In genomic region chr4:2931765-2932560, GRCh38 we compare ENCODE assay signal across 8 cellular contexts. TPM values are rescaled to one million over a fixed set of nuclear protein-coding genes. Genes with fewer than 3 reads are reported as not detected.
A peak's percentile ranks its signal among the peaks of the same experiment; 100 is the strongest.
DNase-seq lines count a peak whose midpoint lies in the region; ATAC-seq and TF ChIP-seq lines count a peak whose summit lies in the region.

No MANE protein-coding gene starts in this region.

- H3K27ac ChIP-seq in brain microvascular endothelial cell, result no peak overlapping the region

- in situ Hi-C loops in brain microvascular endothelial cell (cut with HindIII; ENCODE audit: low pct_ligation_motif_present, low sequenced_read_pairs), result no loop called here

- H3K36me3 ChIP-seq in brain microvascular endothelial cell (replicated peaks), result peaks cover 45% of the 10 kb centered on the region

- intact Hi-C loops in Right ventricle myocardium inferior (cut with DNase I), result loop anchor here (5.0 kb wide), 3 partner anchors 40 to 170 kb away; partner anchors contain the start of gene ADD1

- peaks cover 38% of the 10 kb centered on the region for H3K4me1 Mint-ChIP-seq in activated CD8-positive, alpha-beta T cell treated with anti-CD3 and anti-CD28 coated beads, Interleukin-2, amount 10 ng/mL, durations not matched to agents 7 days and 5 days (ENCODE audit: low read depth)

- peak overlapping the region; percentile 81 for H3K4me3 Mint-ChIP-seq in activated CD8-positive, alpha-beta T cell treated with anti-CD3 and anti-CD28 coated beads, Interleukin-2, amount 10 ng/mL, durations not matched to agents 7 days and 5 days

- no peaks in the 10 kb centered on the region for H3K9me3 Mint-ChIP-seq in activated CD8-positive, alpha-beta T cell treated with anti-CD3 and anti-CD28 coated beads, Interleukin-2, amount 10 ng/mL, durations not matched to agents 7 days and 5 days (ENCODE audit: insufficient read depth)

- no peaks in the 10 kb centered on the region for H3K27me3 ChIP-seq in brain microvascular endothelial cell (replicated peaks)

- H3K27me3 Mint-ChIP-seq in activated CD8-positive, alpha-beta T cell treated with anti-CD3 and anti-CD28 coated beads, Interleukin-2, amount 10 ng/mL, durations not matched to agents 7 days and 5 days (ENCODE audit: low read depth), result no peaks in the 10 kb centered on the region

- H3K36me3 Mint-ChIP-seq in activated CD8-positive, alpha-beta T cell treated with anti-CD3 and anti-CD28 coated beads, Interleukin-2, amount 10 ng/mL, durations not matched to agents 7 days and 5 days (ENCODE audit: low read depth), result peaks cover 50% of the 10 kb centered on the region

- no peak overlapping the region for H3K4me3 ChIP-seq in brain microvascular endothelial cell (ENCODE audit: low read depth, low read length)

- DNase-seq in activated CD4-positive, CD25-positive, alpha-beta regulatory T cell treated with anti-CD3 and anti-CD28 coated beads, Interleukin-2, amount 50 U/mL, for 72 hours, result peak; percentile 45
- DNase-seq in activated CD8-positive, alpha-beta T cell treated with anti-CD3 and anti-CD28 coated beads, Interleukin-2, amount 10 ng/mL, durations not matched to agents 7 days and 5 days, result peak; percentile 73
- DNase-seq in Right ventricle myocardium inferior (ENCODE audit: missing footprints) (peak; percentile 94), glomerular visceral epithelial cell (ENCODE audit: extremely low spot score) (no peak), brain microvascular endothelial cell (no peak)
- peak; percentile 47 for DNase-seq in stimulated activated CD4-positive, alpha-beta T cell treated with anti-CD3 and anti-CD28 coated beads, Interleukin-4, amount 100 ng/mL, for 24 hours

- CTCF ChIA-PET in activated CD8-positive, alpha-beta T cell treated with anti-CD3 and anti-CD28 coated beads, Interleukin-2, amount 10 ng/mL, durations not matched to agents 7 days and 5 days (lab: Charles Lee), result interaction anchor here (1.3 kb wide), 1 partner anchor 9 kb away, joined by 4 read pairs; no protein-coding TSS in a partner anchor

- H3K27ac Mint-ChIP-seq in activated CD8-positive, alpha-beta T cell treated with anti-CD3 and anti-CD28 coated beads, Interleukin-2, amount 10 ng/mL, durations not matched to agents 7 days and 5 days, result peak overlapping the region; percentile 91

- TF ChIP-seq CTCF in brain microvascular endothelial cell (IDR thresholded peaks at IDR 0.05; ENCODE audit: low read depth, low read length, missing control alignments), result no peak

- ATAC-seq in activated CD4-positive, CD25-positive, alpha-beta regulatory T cell treated with anti-CD3 and anti-CD28 coated beads, Interleukin-2, amount 50 U/mL, for 24 hours, result no peak
- peak; percentile 26 for ATAC-seq in HG03520 (IDR thresholded peaks at IDR 0.05; ENCODE audit: unreplicated experiment)
- peak; percentile 38 for ATAC-seq in activated CD8-positive, alpha-beta T cell treated with anti-CD3 and anti-CD28 coated beads, Interleukin-2, amount 10 ng/mL, durations not matched to agents 7 days and 5 days
- ATAC-seq in Right ventricle myocardium inferior, result peak; percentile 24

- POLR2A ChIA-PET in activated CD8-positive, alpha-beta T cell treated with anti-CD3 and anti-CD28 coated beads, Interleukin-2, amount 10 ng/mL, durations not matched to agents 7 days and 5 days (lab: Charles Lee), result no interaction called here

RNA-seq across cellular contexts. Expression of gene NOP14, which starts 31.2 kb away (rescaled TPM):
- 10 to 100 TPM; 47.6 to 52.3 TPM for total RNA-seq in activated CD8-positive, alpha-beta T cell treated with anti-CD3 and anti-CD28 coated beads, Interleukin-2, amount 10 ng/mL, durations not matched to agents 7 days and 5 days
- 18.3 TPM for total RNA-seq in Right ventricle myocardium inferior

RNA-seq across cellular contexts. Expression of gene GRK4, which starts 31.4 kb away (rescaled TPM):
- 1 to 10 TPM; 2.2 to 2.6 TPM for total RNA-seq in activated CD8-positive, alpha-beta T cell treated with anti-CD3 and anti-CD28 coated beads, Interleukin-2, amount 10 ng/mL, durations not matched to agents 7 days and 5 days
- 7.7 TPM for total RNA-seq in Right ventricle myocardium inferior

Comparison
In these comparisons a context has a peak if more than half of its experiments do, and no peak if none do; other contexts are left out.
1. DNase-seq: peak in activated CD4-positive, CD25-positive, alpha-beta regulatory T cell treated with anti-CD3 and anti-CD28 coated beads, Interleukin-2, amount 50 U/mL, for 72 hours (single experiment), activated CD8-positive, alpha-beta T cell treated with anti-CD3 and anti-CD28 coated beads, Interleukin-2, amount 10 ng/mL, durations not matched to agents 7 days and 5 days (single experiment), Right ventricle myocardium inferior (single experiment) and stimulated activated CD4-positive, alpha-beta T cell treated with anti-CD3 and anti-CD28 coated beads, Interleukin-4, amount 100 ng/mL, for 24 hours (single experiment); none in glomerular visceral epithelial cell (single experiment) and brain microvascular endothelial cell (single experiment).
2. ATAC-seq: peak in HG03520 (single experiment), activated CD8-positive, alpha-beta T cell treated with anti-CD3 and anti-CD28 coated beads, Interleukin-2, amount 10 ng/mL, durations not matched to agents 7 days and 5 days (single experiment) and Right ventricle myocardium inferior (single experiment); none in activated CD4-positive, CD25-positive, alpha-beta regulatory T cell treated with anti-CD3 and anti-CD28 coated beads, Interleukin-2, amount 50 U/mL, for 24 hours (0 of 2).